Comparison of ENCODE assay signal across 17 cellular contexts in genomic region chr2:200203381-200203827, GRCh38.
A peak's percentile ranks its signal among the peaks of the same experiment; 100 is the strongest.
DNase-seq lines count a peak whose midpoint lies in the region; FAIRE-seq and TF ChIP-seq lines count a peak whose summit lies in the region.
"Had no signal": no experiment of that assay in that cellular context is flagged by ENCODE, and none has a peak within 500 bp of the region (broad histone marks: within the 10 kb centered on the region; RNA-seq: fewer than 3 reads in every experiment).

No MANE protein-coding gene starts in this region.

- TF ChIP-seq CTCF in bronchial epithelial cell (IDR thresholded peaks at IDR 0.05; ENCODE audit: insufficient read depth, low read length, severe bottlenecking) = no peak

- peaks cover 7 to 9% of the 10 kb centered on the region in 2 donors for H3K4me1 ChIP-seq in neuronal stem cell (ENCODE audit: control insufficient read depth in 2 of 2, insufficient read depth in 1 of 2, low read depth in 1 of 2, low read length in 2 of 2)

- no peak overlapping the region for H2BK5ac ChIP-seq in neuronal stem cell (ENCODE audit: low read length)

- no peak overlapping the region for H2AK5ac ChIP-seq in neuronal stem cell (ENCODE audit: low read depth, low read length)

- no peak overlapping the region for H3K4ac ChIP-seq in neuronal stem cell (ENCODE audit: low read length)

- H3K9ac ChIP-seq in neuronal stem cell (ENCODE audit: low read depth, low read length, poor library complexity) = no peak overlapping the region
- H3K9ac ChIP-seq: BLaER1 had no signal

- no peak overlapping the region for H4K8ac ChIP-seq in neuronal stem cell (ENCODE audit: low read depth, low read length)

- no peak overlapping the region for H3K4me2 ChIP-seq in neuronal stem cell (ENCODE audit: insufficient read depth, low read length, poor library complexity, severe bottlenecking)
- H3K4me2 ChIP-seq: BLaER1 had no signal

- FAIRE-seq in HTR-8/SVneo (lab: Jason Lieb, UNC) (peak; percentile 46), bronchial epithelial cell (lab: Jason Lieb, UNC) (peak; percentile 85)

- H2AFZ ChIP-seq in neuronal stem cell (ENCODE audit: low read length) = peak overlapping the region; percentile 31

- no peak overlapping the region for H3K27ac ChIP-seq in neuronal stem cell (replicated peaks; ENCODE audit: low read length)
- H3K27ac ChIP-seq: BLaER1 had no signal

- DNase-seq in HTR-8/SVneo (ENCODE audit: insufficient read length, low spot score) (no peak), bronchial epithelial cell (ENCODE audit: low read depth) (no peak), iPS DF 4.7 (ENCODE audit: extremely low read depth, low spot score) (peak; percentile 96), neuronal stem cell (ENCODE audit: low spot score) (no peak), NCI-H1436 (lab: John Stamatoyannopoulos, UW) (no peak), NCI-H524 treated with DMSO at 0.1 percent for 48 hours (lab: John Stamatoyannopoulos, UW) (no peak), DMS114 treated with DMSO at 0.1 percent for 48 hours (lab: John Stamatoyannopoulos, UW; ENCODE audit: unreplicated experiment) (no peak)
- no peak for DNase-seq in activated CD4-positive, CD25-positive, alpha-beta regulatory T cell treated with anti-CD3 and anti-CD28 coated beads, Interleukin-2, amount 50 U/mL, for 72 hours
- DNase-seq: CD8-positive, alpha-beta T cell; HCEC 1CT; MG63; NCI-H1092; NCI-H146; NCI-H748 treated with DMSO at 0.1 percent for 48 hours; NK-92 treated with Interleukin-12 subunit alpha and Interleukin-12 subunit beta, amount 100 ng/mL, for 24 hours; Right ventricle myocardium superior had no signal

- no peak overlapping the region for H2BK120ac ChIP-seq in neuronal stem cell (ENCODE audit: low read depth, low read length)

- H3K27me3 ChIP-seq in bronchial epithelial cell (ENCODE audit: control insufficient read depth, insufficient read depth, low read length) = no peaks in the 10 kb centered on the region
- H3K27me3 ChIP-seq in neuronal stem cell (ENCODE audit: control insufficient read depth in 3 of 3, insufficient read depth in 3 of 3, low read depth in 1 of 3, low read length in 3 of 3) = no peaks in the 10 kb centered on the region
- H3K27me3 ChIP-seq: BLaER1, MG63 had no signal

- no peaks in the 10 kb centered on the region for H3K79me1 ChIP-seq in neuronal stem cell (ENCODE audit: low read depth, low read length)

- no peak overlapping the region for H3K23ac ChIP-seq in neuronal stem cell (ENCODE audit: low read depth, low read length, poor library complexity)

- no peaks in the 10 kb centered on the region for H3K9me3 ChIP-seq in neuronal stem cell (replicated peaks in 1 of 2; ENCODE audit: control insufficient read depth in 2 of 2, insufficient read depth in 1 of 2, low read depth in 1 of 2, low read length in 2 of 2)
- H3K9me3 ChIP-seq: MG63 had no signal

- H3K4me3 ChIP-seq in bronchial epithelial cell (ENCODE audit: low read depth, low read length) (no peak overlapping the region), neuronal stem cell (ENCODE audit: low read length in 2 of 2) (no peak overlapping the region)
- H3K4me3 ChIP-seq: BLaER1, MG63 had no signal

- no peak overlapping the region for H4K91ac ChIP-seq in neuronal stem cell (ENCODE audit: low read depth, low read length, poor library complexity)

- no peak overlapping the region for H3K14ac ChIP-seq in neuronal stem cell (ENCODE audit: low read length)

- H3K18ac ChIP-seq in neuronal stem cell (ENCODE audit: low read length) = no peak overlapping the region

- H2BK15ac ChIP-seq in neuronal stem cell (ENCODE audit: low read length) = no peak overlapping the region

- H3K36me3 ChIP-seq in bronchial epithelial cell (ENCODE audit: control insufficient read depth, insufficient read depth, low read length) (no peaks in the 10 kb centered on the region), neuronal stem cell (replicated peaks in 1 of 2; ENCODE audit: control insufficient read depth in 2 of 2, insufficient read depth in 2 of 2, low read length in 2 of 2) (no peaks in the 10 kb centered on the region)
- H3K36me3 ChIP-seq: BLaER1, MG63 had no signal

- WGBS in neuronal stem cell (ENCODE audit: extremely low coverage in 2 of 2, insufficient read length in 2 of 2, insufficient replicate concordance in 1 of 2), 2 donors = no CpG with 5 or more reads among the region's 2 CpGs

- no peak overlapping the region for H2BK12ac ChIP-seq in neuronal stem cell (ENCODE audit: low read length)
